Comparison of ENCODE assay signal across 17 cellular contexts in genomic region chr20:47815866-47816265, GRCh38.
"Had no signal": no experiment of that assay in that cellular context is flagged by ENCODE, and none has a peak within 500 bp of the region (broad histone marks: within the 10 kb centered on the region; RNA-seq: fewer than 3 reads in every experiment).

No MANE protein-coding gene starts in this region.

- DNase-seq: effector memory CD8-positive, alpha-beta T cell; glutamatergic neuron; left ventricle myocardium inferior; lower lobe of right lung; midbrain; naive B cell; psoas muscle; retina; right lobe of liver; stimulated activated CD4-positive, alpha-beta T cell treated with anti-CD3 and anti-CD28 coated beads, Interleukin-2, amount 100 ng/mL, for 24 hours; stimulated activated naive CD4-positive, alpha-beta T cell; stomach; substantia nigra; transverse colon had no signal

- ATAC-seq: effector memory CD8-positive, alpha-beta T cell; gastroesophageal sphincter; lower lobe of right lung; psoas muscle; right lobe of liver had no signal

- H3K27ac Mint-ChIP-seq: dendritic cell treated with granulocyte-macrophage colony-stimulating factor and Interleukin-4, amounts not matched to agents 40 ng/mL and 50 ng/mL, for 4 days; effector memory CD8-positive, alpha-beta T cell; memory B cell had no signal

- H3K4me3 Mint-ChIP-seq: dendritic cell treated with granulocyte-macrophage colony-stimulating factor and Interleukin-4, amounts not matched to agents 40 ng/mL and 50 ng/mL, for 4 days; effector memory CD8-positive, alpha-beta T cell; memory B cell; naive B cell had no signal

- H3K9me3 Mint-ChIP-seq: dendritic cell treated with granulocyte-macrophage colony-stimulating factor and Interleukin-4, amounts not matched to agents 40 ng/mL and 50 ng/mL, for 4 days; effector memory CD8-positive, alpha-beta T cell had no signal
